In genomic region chr15:80949756-80950155, GRCh38 we compare ENCODE assay signal across 24 cellular contexts.
"Had no signal": no experiment of that assay in that cellular context is flagged by ENCODE, and none has a peak within 500 bp of the region (broad histone marks: within the 10 kb centered on the region; RNA-seq: fewer than 3 reads in every experiment).

No MANE protein-coding gene starts in this region.

- H3K4me3 ChIP-seq: heart left ventricle, left ventricle myocardium inferior, lung, mucosa of descending colon, sigmoid colon, spleen, suprapubic skin, thoracic aorta, tibial artery, upper lobe of right lung had no signal

- ATAC-seq: heart left ventricle; mucosa of descending colon; naive thymus-derived CD4-positive, alpha-beta T cell; right cardiac atrium; stimulated activated effector memory CD8-positive, alpha-beta T cell treated with anti-CD3 and anti-CD28 coated beads, Interleukin-12 subunit alpha, Interleukin-12 subunit beta, amount 100 ng/mL, for 72 hours; upper lobe of right lung had no signal

- H3K4me1 ChIP-seq: heart left ventricle, left ventricle myocardium inferior, parathyroid adenoma, sigmoid colon, suprapubic skin, tibial artery, upper lobe of right lung had no signal

- DNase-seq: heart left ventricle; hypothalamus; immature natural killer cell; kidney; left ventricle myocardium inferior; mesendoderm; midbrain; mucosa of descending colon; naive thymus-derived CD4-positive, alpha-beta T cell; nucleus accumbens; right cardiac atrium; sigmoid colon; small intestine; spleen; stimulated activated CD4-positive, alpha-beta T cell treated with anti-CD3 and anti-CD28 coated beads, Interleukin-4, amount 100 ng/mL, for 24 hours; stimulated activated naive CD4-positive, alpha-beta T cell; trophoblast cell; upper lobe of right lung had no signal

- H3K9me3 ChIP-seq: heart left ventricle, left ventricle myocardium inferior, mucosa of descending colon, sigmoid colon, spleen, suprapubic skin, thoracic aorta, tibial artery, upper lobe of right lung had no signal

- H3K27ac ChIP-seq: heart left ventricle, left ventricle myocardium inferior, parathyroid adenoma, sigmoid colon, spleen, suprapubic skin, thoracic aorta, tibial artery, upper lobe of right lung had no signal

- H3K27me3 ChIP-seq: heart left ventricle, sigmoid colon, spleen, suprapubic skin, tibial artery, upper lobe of right lung had no signal
